Comparison of ENCODE assay signal across 9 cellular contexts in the genomic region with DNA sequence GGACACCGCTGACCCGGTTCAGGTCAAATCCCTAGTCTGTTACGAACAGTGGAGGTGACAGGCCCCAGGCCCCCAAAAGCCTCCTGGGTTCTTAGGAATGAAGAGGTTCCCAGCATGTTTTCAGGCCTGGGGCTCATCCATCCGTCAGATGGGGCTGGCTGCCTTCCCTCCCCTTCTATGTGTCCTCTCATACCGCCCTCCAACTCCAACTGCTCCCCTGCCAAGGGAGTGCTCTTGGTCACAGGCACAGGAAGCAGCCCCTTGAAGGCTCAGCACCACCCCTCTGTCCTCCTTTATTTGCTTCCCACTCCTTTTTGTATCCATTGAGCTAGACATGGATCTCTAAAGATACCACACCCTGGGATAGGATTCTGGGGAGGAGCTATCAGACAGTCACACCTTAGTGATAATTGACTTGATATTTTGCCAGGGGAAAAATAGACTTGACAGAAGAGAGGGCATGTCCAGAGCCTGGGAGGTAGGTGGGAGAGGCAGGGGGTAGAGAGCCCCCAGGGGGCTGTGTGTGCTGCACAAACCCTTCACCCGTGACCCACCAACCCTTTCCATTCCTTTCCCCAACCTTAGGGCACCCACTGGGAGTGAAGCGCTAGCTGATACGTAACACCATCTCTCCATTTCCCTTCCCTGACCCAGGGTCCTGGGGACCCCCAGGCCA. TPM values are rescaled to one million over a fixed set of nuclear protein-coding genes. Genes with fewer than 3 reads are reported as not detected.
DNase-seq lines count a peak whose midpoint lies in the region; ATAC-seq and TF ChIP-seq lines count a peak whose summit lies in the region.
"Had no signal": no experiment of that assay in that cellular context is flagged by ENCODE, and none has a peak within 500 bp of the region (broad histone marks: within the 10 kb centered on the region; RNA-seq: fewer than 3 reads in every experiment).

No MANE protein-coding gene starts in this region.

- no peak overlapping the region for H3K4ac ChIP-seq in neuronal stem cell (ENCODE audit: low read length)

- 50 to 67% methylated on average over 7 to 8 of the region's 8 CpGs for WGBS in esophagus squamous epithelium, 2 donors
- no CpG with 5 or more reads among the region's 8 CpGs for WGBS in neuronal stem cell (ENCODE audit: extremely low coverage in 2 of 2, insufficient read length in 2 of 2, insufficient replicate concordance in 1 of 2), 2 donors

- no peak overlapping the region for H3K14ac ChIP-seq in neuronal stem cell (ENCODE audit: low read length)

- TF ChIP-seq CTCF in esophagus squamous epithelium (IDR thresholded peaks at IDR 0.05) (no peak), WTC11 (IDR thresholded peaks at IDR 0.05) (no peak)

- CTCF ChIA-PET in WTC11 (lab: Charles Lee) = interaction anchor here (0.9 to 3.2 kb wide), 10 partner anchors 10 to 86 kb away, joined by 3 to 21 read pairs (median 5); no protein-coding TSS in a partner anchor

- H3K9me3 ChIP-seq in esophagus squamous epithelium = no peaks in the 10 kb centered on the region
- H3K9me3 ChIP-seq in neuronal stem cell (replicated peaks in 1 of 2; ENCODE audit: control insufficient read depth in 2 of 2, insufficient read depth in 1 of 2, low read depth in 1 of 2, low read length in 2 of 2) = no peaks in the 10 kb centered on the region

- H2AK5ac ChIP-seq in neuronal stem cell (ENCODE audit: low read depth, low read length) = peak overlapping the region; percentile 97

- DNase-seq in COR-L47 (lab: John Stamatoyannopoulos, UW) = peak; percentile 61
- DNase-seq in NCI-H2171 (lab: John Stamatoyannopoulos, UW) = peak; percentile 15
- no peak for DNase-seq in esophagus squamous epithelium (lab: John Stamatoyannopoulos, UW)
- DNase-seq in neuronal stem cell (ENCODE audit: low spot score) = no peak
- DNase-seq in NCI-H1417 (lab: John Stamatoyannopoulos, UW) = no peak
- no peak for DNase-seq in 8988T
- DNase-seq in WTC11 (ENCODE audit: low spot score) = no peak
- no peak for DNase-seq in activated T-cell treated with anti-CD3 and anti-CD28 coated beads for 4 hours
- DNase-seq: activated naive CD8-positive, alpha-beta T cell treated with anti-CD3 and anti-CD28 coated beads, Interleukin-2, amount 10 ng/mL, durations not matched to agents 7 days and 5 days had no signal

- H3K27ac ChIP-seq in esophagus squamous epithelium = peak overlapping the region; percentile 45 to 83 (median 80)
- no peak overlapping the region for H3K27ac ChIP-seq in neuronal stem cell (replicated peaks; ENCODE audit: low read length)

- H3K27me3 ChIP-seq in esophagus squamous epithelium = no peaks in the 10 kb centered on the region
- H3K27me3 ChIP-seq in neuronal stem cell (ENCODE audit: control insufficient read depth in 3 of 3, insufficient read depth in 3 of 3, low read depth in 1 of 3, low read length in 3 of 3) = peaks cover 0 to 2% (median under 1%) of the 10 kb centered on the region in 3 experiments

- H2BK120ac ChIP-seq in neuronal stem cell (ENCODE audit: low read depth, low read length) = peak overlapping the region; percentile 58

- no peaks in the 10 kb centered on the region; the same call in 1 of the 2 replicates for H3K4me1 Mint-ChIP-seq in WTC11

- H3K18ac ChIP-seq in neuronal stem cell (ENCODE audit: low read length) = peak overlapping the region; percentile 61

- H3K36me3 ChIP-seq in esophagus squamous epithelium (no peaks in the 10 kb centered on the region), neuronal stem cell (replicated peaks in 1 of 2; ENCODE audit: control insufficient read depth in 2 of 2, insufficient read depth in 2 of 2, low read length in 2 of 2) (no peaks in the 10 kb centered on the region)

- H3K23ac ChIP-seq in neuronal stem cell (ENCODE audit: low read depth, low read length, poor library complexity) = no peak overlapping the region

- intact Hi-C loops in esophagus squamous epithelium (cut with DNase I) = no loop called here

- no peak overlapping the region for H2BK5ac ChIP-seq in neuronal stem cell (ENCODE audit: low read length)

- H3K4me3 Mint-ChIP-seq in WTC11 = no peak overlapping the region
- H3K4me3 Mint-ChIP-seq: activated naive CD8-positive, alpha-beta T cell treated with anti-CD3 and anti-CD28 coated beads, Interleukin-2, amount 10 ng/mL, durations not matched to agents 7 days and 5 days had no signal

- H2AFZ ChIP-seq in neuronal stem cell (ENCODE audit: low read length) = peak overlapping the region; percentile 86

- H3K9me3 Mint-ChIP-seq in WTC11 = no peaks in the 10 kb centered on the region
- H3K9me3 Mint-ChIP-seq: activated naive CD8-positive, alpha-beta T cell treated with anti-CD3 and anti-CD28 coated beads, Interleukin-2, amount 10 ng/mL, durations not matched to agents 7 days and 5 days had no signal

- H2BK15ac ChIP-seq in neuronal stem cell (ENCODE audit: low read length) = no peak overlapping the region

- no peak overlapping the region for H4K91ac ChIP-seq in neuronal stem cell (ENCODE audit: low read depth, low read length, poor library complexity)

- no peak overlapping the region for H3K9ac ChIP-seq in neuronal stem cell (ENCODE audit: low read depth, low read length, poor library complexity)

- peaks cover 4% of the 10 kb centered on the region for H3K79me1 ChIP-seq in neuronal stem cell (ENCODE audit: low read depth, low read length)

- ATAC-seq in WTC11 = no peak

- H3K4me1 ChIP-seq in esophagus squamous epithelium = peaks cover 24 to 52% (median 31%) of the 10 kb centered on the region in 3 donors
- H3K4me1 ChIP-seq in neuronal stem cell (ENCODE audit: control insufficient read depth in 2 of 2, insufficient read depth in 1 of 2, low read depth in 1 of 2, low read length in 2 of 2) = peaks cover 5 to 8% of the 10 kb centered on the region in 2 donors

- H2BK12ac ChIP-seq in neuronal stem cell (ENCODE audit: low read length) = no peak overlapping the region

- H3K4me3 ChIP-seq in esophagus squamous epithelium (no peak overlapping the region), neuronal stem cell (ENCODE audit: low read length in 2 of 2) (peak overlapping the region in 1 of 2 donors; percentile 16)

- TF ChIP-seq POLR2A in esophagus squamous epithelium (IDR thresholded peaks at IDR 0.05) = no peak

- H3K27me3 Mint-ChIP-seq in WTC11 (ENCODE audit: low read depth) = peaks cover 54% of the 10 kb centered on the region

- no peak overlapping the region for H4K8ac ChIP-seq in neuronal stem cell (ENCODE audit: low read depth, low read length)

- H3K4me2 ChIP-seq in neuronal stem cell (ENCODE audit: insufficient read depth, low read length, poor library complexity, severe bottlenecking) = no peak overlapping the region

- POLR2A ChIA-PET in WTC11 (lab: Charles Lee) = interaction anchor here (0.6 to 1.8 kb wide), 3 partner anchors 10 to 83 kb away, joined by 3 to 8 read pairs (median 4); a partner anchor contains a TSS

- no peak overlapping the region for H3K27ac Mint-ChIP-seq in WTC11
- H3K27ac Mint-ChIP-seq: activated naive CD8-positive, alpha-beta T cell treated with anti-CD3 and anti-CD28 coated beads, Interleukin-2, amount 10 ng/mL, durations not matched to agents 7 days and 5 days had no signal

- H3K36me3 Mint-ChIP-seq in WTC11 = no peaks in the 10 kb centered on the region
- H3K36me3 Mint-ChIP-seq: activated naive CD8-positive, alpha-beta T cell treated with anti-CD3 and anti-CD28 coated beads, Interleukin-2, amount 10 ng/mL, durations not matched to agents 7 days and 5 days had no signal

TF ChIP-seq in WTC11, 78 proteins besides CTCF, POLR2A, EP300 and RAD21:
- TF ChIP-seq ZNF138 (CRISPR knock-in tag; conservative IDR thresholded peaks at IDR 0.05) = no peak
- no peak for TF ChIP-seq CREM (CRISPR knock-in tag; IDR thresholded peaks at IDR 0.05)
- TF ChIP-seq RELA (CRISPR knock-in tag; IDR thresholded peaks at IDR 0.05; ENCODE audit: borderline replicate concordance) = no peak
- TF ChIP-seq, protein P1, sequence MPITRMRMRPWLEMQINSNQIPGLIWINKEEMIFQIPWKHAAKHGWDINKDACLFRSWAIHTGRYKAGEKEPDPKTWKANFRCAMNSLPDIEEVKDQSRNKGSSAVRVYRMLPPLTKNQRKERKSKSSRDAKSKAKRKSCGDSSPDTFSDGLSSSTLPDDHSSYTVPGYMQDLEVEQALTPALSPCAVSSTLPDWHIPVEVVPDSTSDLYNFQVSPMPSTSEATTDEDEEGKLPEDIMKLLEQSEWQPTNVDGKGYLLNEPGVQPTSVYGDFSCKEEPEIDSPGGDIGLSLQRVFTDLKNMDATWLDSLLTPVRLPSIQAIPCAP (CRISPR knock-in tag; IDR thresholded peaks at IDR 0.05) = no peak
- TF ChIP-seq, protein P2, sequence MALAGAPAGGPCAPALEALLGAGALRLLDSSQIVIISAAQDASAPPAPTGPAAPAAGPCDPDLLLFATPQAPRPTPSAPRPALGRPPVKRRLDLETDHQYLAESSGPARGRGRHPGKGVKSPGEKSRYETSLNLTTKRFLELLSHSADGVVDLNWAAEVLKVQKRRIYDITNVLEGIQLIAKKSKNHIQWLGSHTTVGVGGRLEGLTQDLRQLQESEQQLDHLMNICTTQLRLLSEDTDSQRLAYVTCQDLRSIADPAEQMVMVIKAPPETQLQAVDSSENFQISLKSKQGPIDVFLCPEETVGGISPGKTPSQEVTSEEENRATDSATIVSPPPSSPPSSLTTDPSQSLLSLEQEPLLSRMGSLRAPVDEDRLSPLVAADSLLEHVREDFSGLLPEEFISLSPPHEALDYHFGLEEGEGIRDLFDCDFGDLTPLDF (CRISPR knock-in tag; IDR thresholded peaks at IDR 0.05) = no peak
- TF ChIP-seq GABPB1 (CRISPR knock-in tag; IDR thresholded peaks at IDR 0.05) = no peak
- TF ChIP-seq JUN (CRISPR knock-in tag; IDR thresholded peaks at IDR 0.05) = no peak
- TF ChIP-seq, protein P3, sequence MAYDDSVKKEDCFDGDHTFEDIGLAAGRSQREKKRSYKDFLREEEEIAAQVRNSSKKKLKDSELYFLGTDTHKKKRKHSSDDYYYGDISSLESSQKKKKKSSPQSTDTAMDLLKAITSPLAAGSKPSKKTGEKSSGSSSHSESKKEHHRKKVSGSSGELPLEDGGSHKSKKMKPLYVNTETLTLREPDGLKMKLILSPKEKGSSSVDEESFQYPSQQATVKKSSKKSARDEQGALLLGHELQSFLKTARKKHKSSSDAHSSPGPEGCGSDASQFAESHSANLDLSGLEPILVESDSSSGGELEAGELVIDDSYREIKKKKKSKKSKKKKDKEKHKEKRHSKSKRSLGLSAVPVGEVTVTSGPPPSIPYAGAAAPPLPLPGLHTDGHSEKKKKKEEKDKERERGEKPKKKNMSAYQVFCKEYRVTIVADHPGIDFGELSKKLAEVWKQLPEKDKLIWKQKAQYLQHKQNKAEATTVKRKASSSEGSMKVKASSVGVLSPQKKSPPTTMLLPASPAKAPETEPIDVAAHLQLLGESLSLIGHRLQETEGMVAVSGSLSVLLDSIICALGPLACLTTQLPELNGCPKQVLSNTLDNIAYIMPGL (CRISPR knock-in tag; IDR thresholded peaks at IDR 0.05) = no peak
TF ChIP-seq in WTC11: peak in this region for 0.

RNA-seq across cellular contexts. Expression of a gene that starts 10.7 kb away (rescaled TPM):
- total RNA-seq in esophagus squamous epithelium (10 to 100 TPM in 1 of 4 donors, 1 to 10 TPM in 3; 2.9 to 13.4 (median 4.2) TPM), WTC11 (2021) (2.9 to 3.6 TPM (median 3.6 TPM) in 3 replicates)
- polyA plus RNA-seq in neuronal stem cell (2013, experiment 1 of 2) = 0.11 TPM
- polyA plus RNA-seq in neuronal stem cell (2013, experiment 2 of 2) = 0.10 TPM
- total RNA-seq: activated naive CD8-positive, alpha-beta T cell treated with anti-CD3 and anti-CD28 coated beads, Interleukin-2, amount 10 ng/mL, durations not matched to agents 7 days and 5 days had no signal

Comparison
In these comparisons a context has a peak if more than half of its experiments do, and no peak if none do; other contexts are left out.
1. DNase-seq: peak in COR-L47 (single experiment) and NCI-H2171 (single experiment); none in esophagus squamous epithelium (single experiment), neuronal stem cell (single experiment), NCI-H1417 (0 of 3), 8988T (single experiment), WTC11 (single experiment) and activated T-cell treated with anti-CD3 and anti-CD28 coated beads for 4 hours (single experiment).